In genomic region chr6:116388924-116389323, GRCh38 we compare ENCODE assay signal across 22 cellular contexts. TPM values are rescaled to one million over a fixed set of nuclear protein-coding genes. Genes with fewer than 3 reads are reported as not detected.
A peak's percentile ranks its signal among the peaks of the same experiment; 100 is the strongest.
DNase-seq lines count a peak whose midpoint lies in the region; ATAC-seq, FAIRE-seq and TF ChIP-seq lines count a peak whose summit lies in the region.
"Had no signal": no experiment of that assay in that cellular context is flagged by ENCODE, and none has a peak within 500 bp of the region (broad histone marks: within the 10 kb centered on the region; RNA-seq: fewer than 3 reads in every experiment).

No MANE protein-coding gene starts in this region.

- intact Hi-C loops in HepG2 (cut with micrococcal nuclease; ENCODE audit: unreplicated experiment) (no loop called here), OCI-LY7 (cut with micrococcal nuclease; ENCODE audit: unreplicated experiment) (no loop called here)

- H4K20me1 ChIP-seq in HepG2 (ENCODE audit: insufficient read depth, low read length) = no peaks in the 10 kb centered on the region
- H4K20me1 ChIP-seq in OCI-LY7 (ENCODE audit: insufficient read depth, low read length) = no peaks in the 10 kb centered on the region
- no peaks in the 10 kb centered on the region for H4K20me1 ChIP-seq in keratinocyte (ENCODE audit: control insufficient read depth, extremely low read depth, insufficient read depth, low read length)

- 63% methylated on average over 3 of the region's 3 CpGs for WGBS in liver
- WGBS in HepG2 (ENCODE audit: low lambda C conversion rate) = 6% methylated on average over 3 of the region's 3 CpGs

- H2AFZ ChIP-seq in HepG2 (ENCODE audit: low read length) (no peak overlapping the region), OCI-LY7 (ENCODE audit: low read length) (peak overlapping the region; percentile 28; the same call in 1 of the 2 replicates), keratinocyte (ENCODE audit: control insufficient read depth, low read length) (no peak overlapping the region)

- no peak for TF ChIP-seq CTCF in liver (IDR thresholded peaks at IDR 0.05; ENCODE audit: low read depth, low read length, missing input control)
- TF ChIP-seq CTCF in HepG2 (CRISPR knock-in tag; IDR thresholded peaks at IDR 0.05) = no peak
- TF ChIP-seq CTCF in OCI-LY7 (conservative IDR thresholded peaks at IDR 0.05; ENCODE audit: low read length) = no peak
- TF ChIP-seq CTCF in keratinocyte (optimal IDR thresholded peaks at IDR 0.05 in 1 of 3, IDR thresholded peaks at IDR 0.05 in 1 of 3, conservative IDR thresholded peaks at IDR 0.05 in 1 of 3; ENCODE audit: extremely low read depth in 1 of 3, insufficient read depth in 2 of 3, low read length in 3 of 3) = no peak

- in situ Hi-C loops in HepG2 (cut with HindIII; ENCODE audit: extremely low pct_ligation_motif_present, low pct_unique_long_range_greater_than_20kb) = no loop called here

- H3K9ac ChIP-seq in liver (ENCODE audit: low read depth in 1 of 2, low read length in 2 of 2) = no peak overlapping the region
- H3K9ac ChIP-seq in HepG2 (ENCODE audit: insufficient read depth, low read depth, low read length) = no peak overlapping the region
- H3K9ac ChIP-seq in keratinocyte (ENCODE audit: control insufficient read depth, extremely low read depth, insufficient read depth, low read length) = no peak overlapping the region
- H3K9ac ChIP-seq in subcutaneous abdominal adipose tissue (ENCODE audit: low read length in 5 of 5) = no peak overlapping the region

- H3K9me3 ChIP-seq in liver (ENCODE audit: control insufficient read depth in 4 of 4, low read length in 3 of 4) (no peaks in the 10 kb centered on the region), HepG2 (ENCODE audit: low read length) (no peaks in the 10 kb centered on the region), OCI-LY7 (ENCODE audit: low read length) (no peaks in the 10 kb centered on the region), keratinocyte (ENCODE audit: control insufficient read depth, low read depth, low read length) (no peaks in the 10 kb centered on the region), subcutaneous abdominal adipose tissue (ENCODE audit: control insufficient read depth in 5 of 5, low read length in 5 of 5) (no peaks in the 10 kb centered on the region)
- H3K9me3 ChIP-seq: BE2C, esophagus squamous epithelium, HAP-1, suprapubic skin had no signal

- no peak for DNase-seq in HepG2 (ENCODE audit: low spot score)
- DNase-seq in OCI-LY7 (ENCODE audit: low spot score) = no peak
- no peak for DNase-seq in keratinocyte (ENCODE audit: low read depth, low spot score)
- no peak for DNase-seq in GM19240 (ENCODE audit: insufficient read length, low spot score)
- no peak for DNase-seq in D341Med (ENCODE audit: low spot score)
- DNase-seq: activated CD8-positive, alpha-beta memory T cell treated with anti-CD3 and anti-CD28 coated beads for 24 hours; activated T-cell treated with anti-CD3 and anti-CD28 coated beads, Interleukin-2, amount 50 U/mL, for 48 hours; aorta; BE2C; cerebellar nuclear complex; effector CD8-positive, alpha-beta T cell; esophagus squamous epithelium; NCI-H1417; RPMI8226; stimulated activated CD4-positive, alpha-beta T cell treated with anti-CD3 and anti-CD28 coated beads, Interleukin-4, amount 100 ng/mL, for 4 hours had no signal

- H3K27me3 ChIP-seq in liver (ENCODE audit: control insufficient read depth in 4 of 4, insufficient read depth in 4 of 4, low read length in 3 of 4) (no peaks in the 10 kb centered on the region), HepG2 (ENCODE audit: control insufficient read depth in 1 of 2, insufficient read depth in 2 of 2, low read length in 2 of 2) (no peaks in the 10 kb centered on the region; a peak in 1 of 5 replicates), keratinocyte (ENCODE audit: control insufficient read depth, extremely low read depth, insufficient read depth, low read length) (no peaks in the 10 kb centered on the region), subcutaneous abdominal adipose tissue (ENCODE audit: control insufficient read depth in 5 of 5, insufficient read depth in 4 of 5, low read length in 5 of 5) (no peaks in the 10 kb centered on the region)
- H3K27me3 ChIP-seq: BE2C, esophagus squamous epithelium, suprapubic skin had no signal

- BruUV-seq in HepG2 (replicated peaks; lab: Mats Ljungman, UMichigan) = no TSS peak
- BruUV-seq in OCI-LY7 (replicated peaks; lab: Mats Ljungman, UMichigan) = no TSS peak

- H3K79me2 ChIP-seq in HepG2 (ENCODE audit: insufficient read depth, low read length) (no peaks in the 10 kb centered on the region), OCI-LY7 (ENCODE audit: insufficient read depth, low read depth, low read length) (no peaks in the 10 kb centered on the region), keratinocyte (ENCODE audit: control insufficient read depth, insufficient read depth, low read length) (peaks cover 72% of the 10 kb centered on the region)

- no peaks in the 10 kb centered on the region for H3K36me3 ChIP-seq in liver (ENCODE audit: control insufficient read depth in 4 of 4, insufficient read depth in 3 of 4, low read depth in 1 of 4, low read length in 3 of 4)
- no peaks in the 10 kb centered on the region for H3K36me3 ChIP-seq in HepG2 (replicated peaks in 1 of 2; ENCODE audit: control insufficient read depth in 1 of 2, insufficient read depth in 2 of 2, low read length in 2 of 2)
- no peaks in the 10 kb centered on the region for H3K36me3 ChIP-seq in OCI-LY7 (ENCODE audit: insufficient read depth, low read length)
- H3K36me3 ChIP-seq in keratinocyte (ENCODE audit: control insufficient read depth in 2 of 2, extremely low read depth in 1 of 2, insufficient read depth in 2 of 2, low read length in 2 of 2) = no peaks in the 10 kb centered on the region
- H3K36me3 ChIP-seq in subcutaneous abdominal adipose tissue (ENCODE audit: control insufficient read depth in 5 of 5, insufficient read depth in 5 of 5, low read length in 5 of 5) = no peaks in the 10 kb centered on the region
- H3K36me3 ChIP-seq: BE2C, esophagus squamous epithelium, HAP-1, suprapubic skin had no signal

- no peak for TF ChIP-seq RAD21 in liver (IDR thresholded peaks at IDR 0.05)
- no peak for TF ChIP-seq RAD21 in HepG2 (CRISPR knock-in tag; IDR thresholded peaks at IDR 0.05)

- no peaks in the 10 kb centered on the region for H3K9me2 ChIP-seq in OCI-LY7 (ENCODE audit: insufficient read depth, low read length)

- no peak overlapping the region for H3K4me2 ChIP-seq in HepG2 (ENCODE audit: low read depth, low read length)
- no peak overlapping the region for H3K4me2 ChIP-seq in OCI-LY7 (ENCODE audit: low read length)
- no peak overlapping the region for H3K4me2 ChIP-seq in keratinocyte (ENCODE audit: control insufficient read depth, extremely low read depth, insufficient read depth, low read depth, low read length)

- H3K4me3 ChIP-seq in liver (ENCODE audit: low read depth in 1 of 3, low read length in 3 of 3) (no peak overlapping the region), HepG2 (replicated peaks in 1 of 3; ENCODE audit: insufficient read depth in 1 of 3, low read depth in 2 of 3, low read length in 3 of 3) (no peak overlapping the region), OCI-LY7 (ENCODE audit: low read depth, low read length, poor library complexity, severe bottlenecking) (no peak overlapping the region), keratinocyte (ENCODE audit: control insufficient read depth in 2 of 3, extremely low read depth in 1 of 3, insufficient read depth in 2 of 3, low read depth in 1 of 3, low read length in 3 of 3) (no peak overlapping the region), subcutaneous abdominal adipose tissue (ENCODE audit: low read depth in 1 of 5, low read length in 5 of 5) (no peak overlapping the region)
- H3K4me3 ChIP-seq: esophagus squamous epithelium, HAP-1, suprapubic skin had no signal

- ATAC-seq in HepG2 (no peak), GM21367 (IDR thresholded peaks at IDR 0.05; ENCODE audit: unreplicated experiment) (no peak)
- ATAC-seq: activated CD4-positive, CD25-positive, alpha-beta regulatory T cell treated with anti-CD3 and anti-CD28 coated beads, Interleukin-2, amount 50 U/mL, for 24 hours had no signal

- no peaks in the 10 kb centered on the region for H3K9me1 ChIP-seq in keratinocyte (ENCODE audit: control insufficient read depth, extremely low read depth, insufficient read depth, low read length)

- CTCF ChIA-PET in HepG2 (lab: Yijun Ruan, JAX; ENCODE audit: low intra/inter-chr PET ratio, low total read pairs) (no interaction called here), OCI-LY7 (lab: Charles Lee; ENCODE audit: unreplicated experiment) (no interaction called here)

- dilution Hi-C loops in keratinocyte (cut with MboI; ENCODE audit: extremely low pct_ligation_motif_present, low sequenced_read_pairs) = no loop called here

- H3K27ac ChIP-seq in liver (ENCODE audit: low read depth in 1 of 2, low read length in 2 of 2) (no peak overlapping the region), HepG2 (ENCODE audit: extremely low read length, insufficient read depth, low read length) (no peak overlapping the region), OCI-LY7 (ENCODE audit: low read depth, low read length, poor library complexity, severe bottlenecking) (no peak overlapping the region), keratinocyte (ENCODE audit: control insufficient read depth, insufficient read depth, low read length) (peak overlapping the region; percentile 99), subcutaneous abdominal adipose tissue (ENCODE audit: low read depth, low read length) (peak overlapping the region; percentile 54)
- H3K27ac ChIP-seq: suprapubic skin had no signal

- FAIRE-seq in HepG2 (lab: Jason Lieb, UNC) (no peak), keratinocyte (lab: Jason Lieb, UNC) (no peak)
- FAIRE-seq: HTR-8/SVneo had no signal

- TF ChIP-seq POLR2A in HepG2 (IDR thresholded peaks at IDR 0.05; ENCODE audit: insufficient read depth in 1 of 2, low read depth in 2 of 2, low read length in 2 of 2) = no peak

- TF ChIP-seq EP300 in HepG2 (IDR thresholded peaks at IDR 0.05; ENCODE audit: low read depth in 2 of 2, low read length in 2 of 2) = no peak
- no peak for TF ChIP-seq EP300 in HepG2 (CRISPR knock-in tag; IDR thresholded peaks at IDR 0.05; ENCODE audit: borderline replicate concordance)

- POLR2A ChIA-PET in HepG2 (lab: Yijun Ruan, JAX) (no interaction called here), OCI-LY7 (lab: Charles Lee) (interaction anchor here (0.7 to 1.5 kb wide), 6 partner anchors 12 to 234 kb away, joined by 3 to 8 read pairs (median 3); no protein-coding TSS in a partner anchor)

- peaks cover 0 to 4% (median 0%) of the 10 kb centered on the region in 4 donors for H3K4me1 ChIP-seq in liver (ENCODE audit: control insufficient read depth in 4 of 4, insufficient read depth in 4 of 4, low read length in 3 of 4)
- H3K4me1 ChIP-seq in HepG2 (ENCODE audit: insufficient read depth, low read length) = no peaks in the 10 kb centered on the region
- peaks cover 23% of the 10 kb centered on the region for H3K4me1 ChIP-seq in OCI-LY7 (ENCODE audit: insufficient read depth, low read length, poor library complexity, severe bottlenecking)
- H3K4me1 ChIP-seq in keratinocyte (ENCODE audit: control insufficient read depth, extremely low read depth, insufficient read depth, low read length) = peaks cover 65% of the 10 kb centered on the region
- H3K4me1 ChIP-seq in subcutaneous abdominal adipose tissue (ENCODE audit: control insufficient read depth in 5 of 5, insufficient read depth in 5 of 5, low read length in 5 of 5) = peaks cover 7 to 67% (median 47%) of the 10 kb centered on the region in 5 donors
- H3K4me1 ChIP-seq: HAP-1 had no signal

RNA-seq across cellular contexts. Expression of gene DSE, which starts 18.2 kb away (rescaled TPM):
- total RNA-seq in liver (10 to 100 TPM; 13.0 to 22.8 TPM), HepG2 (2016; rRNA removed; fragmentation: Illumina TruSeq; extraction: Trizol) (3.8 and 4.6 TPM in 2 replicates), OCI-LY7 (2022) (6.2 and 7.6 TPM in 2 replicates)
- polyA plus RNA-seq in liver (1 to 10 TPM; 5.5 to 6.1 TPM), HepG2 (2011; rRNA removed) (2.6 and 3.0 TPM in 2 replicates), keratinocyte (87.6 to 144 TPM (median 99.7 TPM) in 3 replicates)
- 1.5 and 2.9 TPM in 2 replicates for total RNA-seq in HepG2 (2016; cell fraction: cytosol; rRNA removed; fragmentation: Illumina TruSeq; extraction: Trizol; ENCODE audit: low read depth)
- total RNA-seq in HepG2 (2016; cell fraction: insoluble cytoplasmic fraction; rRNA removed; fragmentation: Illumina TruSeq; extraction: Trizol) = 4.2 and 4.4 TPM in 2 replicates
- 3.7 and 4.2 TPM in 2 replicates for total RNA-seq in HepG2 (2016; cell fraction: membrane; rRNA removed; fragmentation: Illumina TruSeq; extraction: Trizol)
- total RNA-seq in HepG2 (2016; cell fraction: nucleus; rRNA removed; fragmentation: Illumina TruSeq; extraction: Trizol) = 10.5 and 11.0 TPM in 2 replicates
- polyA plus RNA-seq in HepG2 (2011; cell fraction: cytosol; rRNA removed) = 1.4 and 1.7 TPM in 2 replicates
- polyA plus RNA-seq in HepG2 (2011; cell fraction: nucleus; rRNA removed) = 5.1 and 5.5 TPM in 2 replicates
- 2.5 and 4.2 TPM in 2 replicates for polyA plus RNA-seq in HepG2 (2012)
- polyA plus RNA-seq in HepG2 (2016; cell fraction: cytosol; fragmentation: Illumina TruSeq; extraction: Trizol; ENCODE audit: low read depth) = 0.57 and 0.59 TPM in 2 replicates
- polyA plus RNA-seq in HepG2 (2016; cell fraction: insoluble cytoplasmic fraction; fragmentation: Illumina TruSeq; extraction: Trizol; ENCODE audit: low read depth) = 2.2 and 2.4 TPM in 2 replicates
- polyA plus RNA-seq in HepG2 (2016; cell fraction: membrane; fragmentation: Illumina TruSeq; extraction: Trizol; ENCODE audit: low read depth) = 1.0 and 1.1 TPM in 2 replicates
- 4.9 and 5.0 TPM in 2 replicates for polyA plus RNA-seq in HepG2 (2016; cell fraction: nucleus; fragmentation: Illumina TruSeq; extraction: Trizol; ENCODE audit: insufficient read depth, low read depth)
- polyA minus RNA-seq in HepG2 (2011; rRNA and poly(A)+ RNA removed; ENCODE audit: low replicate concordance) = 4.9 and 12.1 TPM in 2 replicates
- polyA minus RNA-seq in HepG2 (2011; cell fraction: cytosol; rRNA and poly(A)+ RNA removed) = 2.1 TPM in 2 replicates
- polyA minus RNA-seq in HepG2 (2011; cell fraction: nucleus; rRNA and poly(A)+ RNA removed) = 21.4 and 23.4 TPM in 2 replicates
- 3.9 and 5.3 TPM in 2 replicates for total RNA-seq in OCI-LY7 (2014; rRNA removed; shearing (Covaris generic))
- polyA plus RNA-seq in keratinocyte (2011; ENCODE audit: low read depth) = 39.1 TPM
- polyA plus RNA-seq in keratinocyte (2011; cell fraction: cytosol; rRNA removed) = 37.0 and 60.3 TPM in 2 replicates
- 124 and 141 TPM in 2 replicates for polyA plus RNA-seq in keratinocyte (2011; cell fraction: nucleus; rRNA removed)
- polyA plus RNA-seq in keratinocyte (2012; ENCODE audit: low replicate concordance) = 54.9 and 70.3 TPM in 2 replicates
- 179 to 186 TPM (median 184 TPM) in 3 replicates for polyA minus RNA-seq in keratinocyte
- polyA minus RNA-seq in keratinocyte (2011; cell fraction: cytosol; rRNA and poly(A)+ RNA removed) = 57.2 TPM
- polyA minus RNA-seq in keratinocyte (2011; cell fraction: nucleus; rRNA and poly(A)+ RNA removed) = 150 and 256 TPM in 2 replicates

Comparison
In these comparisons a context has a peak if more than half of its experiments do, and no peak if none do; other contexts are left out.
1. H3K27ac ChIP-seq: peak in keratinocyte (single experiment) and subcutaneous abdominal adipose tissue (single experiment); none in liver (0 of 2), HepG2 (single experiment) and OCI-LY7 (single experiment).